In the genomic region with DNA sequence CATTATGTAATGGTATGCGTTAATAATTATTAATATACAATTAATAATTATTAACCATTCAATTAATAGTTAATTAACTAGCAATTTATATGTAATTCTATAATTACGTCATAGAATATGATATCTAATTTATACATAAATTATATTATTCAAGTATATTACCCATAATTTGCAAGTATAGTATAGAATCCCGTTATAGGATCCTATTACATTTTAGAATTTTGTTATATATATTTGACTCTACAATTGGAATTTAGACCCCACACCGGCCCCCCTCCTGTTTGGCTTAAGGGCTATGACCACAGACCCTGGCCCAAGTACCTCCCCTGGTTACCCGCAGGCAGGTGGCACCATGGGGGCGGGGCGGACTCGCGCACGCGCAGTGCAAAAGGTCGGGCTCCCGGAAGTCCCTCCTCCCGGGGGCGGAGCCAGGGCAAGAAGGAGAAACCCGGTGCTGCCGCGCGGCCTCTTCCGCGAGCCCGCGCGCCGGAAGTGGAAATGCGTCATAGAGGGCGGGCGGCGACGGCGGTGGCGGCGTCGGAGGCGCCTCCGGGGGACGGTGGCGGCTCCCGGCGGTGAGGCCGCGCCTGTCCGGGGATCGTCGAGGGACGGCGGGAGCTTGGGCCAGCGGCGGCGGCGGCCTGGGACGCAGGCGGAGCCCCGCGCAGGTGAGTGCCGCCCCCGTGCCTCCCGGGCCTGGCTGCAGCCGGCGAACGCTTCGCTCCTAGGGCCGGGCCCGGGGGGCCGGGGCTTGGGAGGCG, we compare ENCODE assay signal across 1 cellular context.
TF ChIP-seq lines count a peak whose summit lies in the region.

A gene with protein sequence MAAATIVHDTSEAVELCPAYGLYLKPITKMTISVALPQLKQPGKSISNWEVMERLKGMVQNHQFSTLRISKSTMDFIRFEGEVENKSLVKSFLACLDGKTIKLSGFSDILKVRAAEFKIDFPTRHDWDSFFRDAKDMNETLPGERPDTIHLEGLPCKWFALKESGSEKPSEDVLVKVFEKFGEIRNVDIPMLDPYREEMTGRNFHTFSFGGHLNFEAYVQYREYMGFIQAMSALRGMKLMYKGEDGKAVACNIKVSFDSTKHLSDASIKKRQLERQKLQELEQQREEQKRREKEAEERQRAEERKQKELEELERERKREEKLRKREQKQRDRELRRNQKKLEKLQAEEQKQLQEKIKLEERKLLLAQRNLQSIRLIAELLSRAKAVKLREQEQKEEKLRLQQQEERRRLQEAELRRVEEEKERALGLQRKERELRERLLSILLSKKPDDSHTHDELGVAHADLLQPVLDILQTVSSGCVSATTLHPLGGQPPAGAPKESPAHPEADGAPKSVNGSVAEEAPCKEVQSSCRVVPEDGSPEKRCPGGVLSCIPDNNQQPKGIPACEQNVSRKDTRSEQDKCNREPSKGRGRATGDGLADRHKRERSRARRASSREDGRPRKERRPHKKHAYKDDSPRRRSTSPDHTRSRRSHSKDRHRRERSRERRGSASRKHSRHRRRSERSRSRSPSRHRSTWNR (plus strand): TSS at position 503 of the 761 bp plus-strand sequence. CDS start 1,859 bp downstream, outside the sequence.

TF ChIP-seq in HepG2, 621 proteins besides CTCF, POLR2A, EP300 and RAD21 (continued from another document and continues in another):
- no peak for TF ChIP-seq ZSCAN12 (CRISPR knock-in tag; IDR thresholded peaks at IDR 0.05)
- peak; percentile 28; the same call in 1 of the 2 replicates for TF ChIP-seq ETV5 (CRISPR knock-in tag; IDR thresholded peaks at IDR 0.05; ENCODE audit: borderline replicate concordance)
- TF ChIP-seq RARG (CRISPR knock-in tag; IDR thresholded peaks at IDR 0.05; ENCODE audit: low read depth), result no peak
- no peak for TF ChIP-seq ZNF256 (CRISPR knock-in tag; conservative IDR thresholded peaks at IDR 0.05)
- TF ChIP-seq ZNF563 (CRISPR knock-in tag; IDR thresholded peaks at IDR 0.05), result no peak; the same call in 1 of the 2 replicates
- TF ChIP-seq ZNF598 (CRISPR knock-in tag; IDR thresholded peaks at IDR 0.05; ENCODE audit: borderline replicate concordance), result no peak
- TF ChIP-seq ELF3 (CRISPR knock-in tag; IDR thresholded peaks at IDR 0.05), result peak; percentile 75
- 0 out of 2 replicates have a peak, but pooled peaks have one; percentile 45 for TF ChIP-seq PAX8 (CRISPR knock-in tag; IDR thresholded peaks at IDR 0.05; ENCODE audit: borderline replicate concordance)
- TF ChIP-seq ZFAT (CRISPR knock-in tag; conservative IDR thresholded peaks at IDR 0.05), result no peak
- peak; percentile 86 for TF ChIP-seq NFYB (CRISPR knock-in tag; IDR thresholded peaks at IDR 0.05)
- no peak for TF ChIP-seq ZNF510 (CRISPR knock-in tag; IDR thresholded peaks at IDR 0.05; ENCODE audit: low read depth)
- peak; percentile 47; the same call in 1 of the 2 replicates for TF ChIP-seq KMT2B (CRISPR knock-in tag; IDR thresholded peaks at IDR 0.05)
- 0 out of 2 replicates have a peak, but pooled peaks have one; percentile 46 for TF ChIP-seq BORCS8-MEF2B (CRISPR knock-in tag; IDR thresholded peaks at IDR 0.05)
- TF ChIP-seq, protein P1, sequence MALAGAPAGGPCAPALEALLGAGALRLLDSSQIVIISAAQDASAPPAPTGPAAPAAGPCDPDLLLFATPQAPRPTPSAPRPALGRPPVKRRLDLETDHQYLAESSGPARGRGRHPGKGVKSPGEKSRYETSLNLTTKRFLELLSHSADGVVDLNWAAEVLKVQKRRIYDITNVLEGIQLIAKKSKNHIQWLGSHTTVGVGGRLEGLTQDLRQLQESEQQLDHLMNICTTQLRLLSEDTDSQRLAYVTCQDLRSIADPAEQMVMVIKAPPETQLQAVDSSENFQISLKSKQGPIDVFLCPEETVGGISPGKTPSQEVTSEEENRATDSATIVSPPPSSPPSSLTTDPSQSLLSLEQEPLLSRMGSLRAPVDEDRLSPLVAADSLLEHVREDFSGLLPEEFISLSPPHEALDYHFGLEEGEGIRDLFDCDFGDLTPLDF (CRISPR knock-in tag; IDR thresholded peaks at IDR 0.05), result peak; percentile 73; the same call in 1 of the 2 replicates
- peak; percentile 71; the same call in 1 of the 2 replicates for TF ChIP-seq IRF2 (CRISPR knock-in tag; IDR thresholded peaks at IDR 0.05)
- peak; percentile 54; the same call in 1 of the 2 replicates for TF ChIP-seq TAF1 (CRISPR knock-in tag; IDR thresholded peaks at IDR 0.05)
- peak; percentile 49; the same call in 1 of the 2 replicates for TF ChIP-seq MEIS1 (CRISPR knock-in tag; IDR thresholded peaks at IDR 0.05; ENCODE audit: borderline replicate concordance)
- TF ChIP-seq YEATS2 (CRISPR knock-in tag; IDR thresholded peaks at IDR 0.05; ENCODE audit: borderline replicate concordance), result peak; percentile 80
- TF ChIP-seq ZNF12 (CRISPR knock-in tag; IDR thresholded peaks at IDR 0.05), result no peak
- 0 out of 2 replicates have a peak, but pooled peaks have one; percentile 11 for TF ChIP-seq GATAD2A (CRISPR knock-in tag; IDR thresholded peaks at IDR 0.05)
- TF ChIP-seq RARA (CRISPR knock-in tag; IDR thresholded peaks at IDR 0.05), result 0 out of 2 replicates have a peak, but pooled peaks have one; percentile 13
- peak; percentile 23 for TF ChIP-seq AGO1 (IDR thresholded peaks at IDR 0.05; ENCODE audit: low read depth, low read length, poor library complexity, severe bottlenecking)
- 0 out of 2 replicates have a peak, but pooled peaks have one; percentile 44 for TF ChIP-seq HNRNPL (IDR thresholded peaks at IDR 0.05; ENCODE audit: low read depth, low read length)
- peak; percentile 50; the same call in 1 of the 2 replicates for TF ChIP-seq POGZ (CRISPR knock-in tag; IDR thresholded peaks at IDR 0.05)
- TF ChIP-seq, protein P2, sequence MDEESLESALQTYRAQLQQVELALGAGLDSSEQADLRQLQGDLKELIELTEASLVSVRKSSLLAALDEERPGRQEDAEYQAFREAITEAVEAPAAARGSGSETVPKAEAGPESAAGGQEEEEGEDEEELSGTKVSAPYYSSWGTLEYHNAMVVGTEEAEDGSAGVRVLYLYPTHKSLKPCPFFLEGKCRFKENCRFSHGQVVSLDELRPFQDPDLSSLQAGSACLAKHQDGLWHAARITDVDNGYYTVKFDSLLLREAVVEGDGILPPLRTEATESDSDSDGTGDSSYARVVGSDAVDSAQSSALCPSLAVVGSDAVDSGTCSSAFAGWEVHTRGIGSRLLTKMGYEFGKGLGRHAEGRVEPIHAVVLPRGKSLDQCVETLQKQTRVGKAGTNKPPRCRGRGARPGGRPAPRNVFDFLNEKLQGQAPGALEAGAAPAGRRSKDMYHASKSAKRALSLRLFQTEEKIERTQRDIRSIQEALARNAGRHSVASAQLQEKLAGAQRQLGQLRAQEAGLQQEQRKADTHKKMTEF (CRISPR knock-in tag; IDR thresholded peaks at IDR 0.05), result peak; percentile 47; the same call in 1 of the 2 replicates
- TF ChIP-seq CHD2 (IDR thresholded peaks at IDR 0.05; ENCODE audit: low read depth, low read length), result no peak; the same call in 1 of the 2 replicates
- TF ChIP-seq FOXO1 (CRISPR knock-in tag; IDR thresholded peaks at IDR 0.05), result 0 out of 2 replicates have a peak, but pooled peaks have one; percentile 23
- TF ChIP-seq KLF9 (CRISPR knock-in tag; IDR thresholded peaks at IDR 0.05; ENCODE audit: low read depth), result no peak
- peak; percentile 93 for TF ChIP-seq ELF1 (CRISPR knock-in tag; IDR thresholded peaks at IDR 0.05)
- no peak for TF ChIP-seq ZNF674 (CRISPR knock-in tag; IDR thresholded peaks at IDR 0.05; ENCODE audit: low read depth)
- TF ChIP-seq TBL1XR1 (IDR thresholded peaks at IDR 0.05; ENCODE audit: borderline replicate concordance, low read length, partially characterized antibody), result no peak
- TF ChIP-seq PBX3 (CRISPR knock-in tag; IDR thresholded peaks at IDR 0.05; ENCODE audit: borderline replicate concordance), result no peak
- peak; percentile 62; the same call in 1 of the 2 replicates for TF ChIP-seq KDM2A (CRISPR knock-in tag; IDR thresholded peaks at IDR 0.05; ENCODE audit: borderline replicate concordance, low read depth)
- no peak for TF ChIP-seq ATM (IDR thresholded peaks at IDR 0.05; ENCODE audit: borderline replicate concordance)
- TF ChIP-seq ZFX (CRISPR knock-in tag; IDR thresholded peaks at IDR 0.05; ENCODE audit: low read depth), result peak; percentile 74
- TF ChIP-seq ATAD3A (CRISPR knock-in tag; IDR thresholded peaks at IDR 0.05), result no peak
- TF ChIP-seq, protein P3, sequence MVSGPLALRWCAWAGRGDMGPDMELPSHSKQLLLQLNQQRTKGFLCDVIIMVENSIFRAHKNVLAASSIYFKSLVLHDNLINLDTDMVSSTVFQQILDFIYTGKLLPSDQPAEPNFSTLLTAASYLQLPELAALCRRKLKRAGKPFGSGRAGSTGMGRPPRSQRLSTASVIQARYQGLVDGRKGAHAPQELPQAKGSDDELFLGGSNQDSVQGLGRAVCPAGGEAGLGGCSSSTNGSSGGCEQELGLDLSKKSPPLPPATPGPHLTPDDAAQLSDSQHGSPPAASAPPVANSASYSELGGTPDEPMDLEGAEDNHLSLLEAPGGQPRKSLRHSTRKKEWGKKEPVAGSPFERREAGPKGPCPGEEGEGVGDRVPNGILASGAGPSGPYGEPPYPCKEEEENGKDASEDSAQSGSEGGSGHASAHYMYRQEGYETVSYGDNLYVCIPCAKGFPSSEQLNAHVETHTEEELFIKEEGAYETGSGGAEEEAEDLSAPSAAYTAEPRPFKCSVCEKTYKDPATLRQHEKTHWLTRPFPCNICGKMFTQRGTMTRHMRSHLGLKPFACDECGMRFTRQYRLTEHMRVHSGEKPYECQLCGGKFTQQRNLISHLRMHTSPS (CRISPR knock-in tag; IDR thresholded peaks at IDR 0.05; ENCODE audit: low read depth), result 0 out of 2 replicates have a peak, but pooled peaks have one; percentile 26
- peak; percentile 80 for TF ChIP-seq YY1 (IDR thresholded peaks at IDR 0.05; ENCODE audit: insufficient read depth, insufficient replicate concordance, low read depth, low read length)
- TF ChIP-seq ZMYM4 (CRISPR knock-in tag; IDR thresholded peaks at IDR 0.05), result 0 out of 2 replicates have a peak, but pooled peaks have one; percentile 36
- TF ChIP-seq, protein P4, sequence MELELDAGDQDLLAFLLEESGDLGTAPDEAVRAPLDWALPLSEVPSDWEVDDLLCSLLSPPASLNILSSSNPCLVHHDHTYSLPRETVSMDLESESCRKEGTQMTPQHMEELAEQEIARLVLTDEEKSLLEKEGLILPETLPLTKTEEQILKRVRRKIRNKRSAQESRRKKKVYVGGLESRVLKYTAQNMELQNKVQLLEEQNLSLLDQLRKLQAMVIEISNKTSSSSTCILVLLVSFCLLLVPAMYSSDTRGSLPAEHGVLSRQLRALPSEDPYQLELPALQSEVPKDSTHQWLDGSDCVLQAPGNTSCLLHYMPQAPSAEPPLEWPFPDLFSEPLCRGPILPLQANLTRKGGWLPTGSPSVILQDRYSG (CRISPR knock-in tag; IDR thresholded peaks at IDR 0.05), result no peak
- no peak for TF ChIP-seq ZNF607 (CRISPR knock-in tag; IDR thresholded peaks at IDR 0.05; ENCODE audit: borderline replicate concordance)
- 0 out of 4 replicates have a peak, but pooled peaks of 1 of the 2 experiments have one; percentile 8 for TF ChIP-seq REST (IDR thresholded peaks at IDR 0.05; ENCODE audit: borderline replicate concordance in 1 of 2, low read depth in 1 of 2, low read length in 2 of 2)
- TF ChIP-seq TAF15 (IDR thresholded peaks at IDR 0.05; ENCODE audit: low read depth, low read length, poor library complexity, severe bottlenecking), result no peak
- no peak for TF ChIP-seq CEBPZ (IDR thresholded peaks at IDR 0.05; ENCODE audit: low read length)
